ENCODE assay signal across 8 cellular contexts in the genomic region with DNA sequence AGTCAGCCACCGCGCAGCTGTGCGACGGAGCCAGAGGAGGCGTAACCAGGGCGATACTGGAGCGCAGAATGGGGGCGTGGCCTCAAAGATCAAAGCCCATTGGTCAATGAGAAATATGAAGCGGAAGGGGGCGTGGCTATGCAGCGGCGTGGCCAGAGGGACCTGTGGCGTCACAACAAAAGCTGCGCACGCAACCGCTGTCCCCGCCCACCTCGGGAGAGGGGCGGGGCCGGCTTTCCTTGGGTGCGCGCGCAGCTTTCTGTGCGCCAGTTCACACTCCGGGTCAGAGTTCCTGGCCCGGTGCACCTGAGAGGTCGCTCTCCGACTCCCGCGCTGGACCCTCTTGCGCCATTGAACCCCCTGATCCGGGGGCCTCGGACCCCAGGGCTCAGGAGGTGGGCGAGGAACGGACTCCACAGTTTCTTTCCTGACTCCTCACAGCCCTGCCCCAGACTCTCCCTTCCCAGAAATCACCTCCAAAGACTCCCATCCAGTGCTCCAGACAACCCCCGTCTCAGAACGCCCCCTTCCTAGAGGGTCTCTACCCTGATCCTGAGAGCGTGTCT. TPM values are rescaled to one million over a fixed set of nuclear protein-coding genes. Genes with fewer than 3 reads are reported as not detected.
A peak's percentile ranks its signal among the peaks of the same experiment; 100 is the strongest.
DNase-seq lines count a peak whose midpoint lies in the region; ATAC-seq and TF ChIP-seq lines count a peak whose summit lies in the region.

TSS of gene SWI5 (plus strand) at position 269 of the 566 bp plus-strand sequence.

- H3F3A ChIP-seq in PC-9 (ENCODE audit: insufficient read depth, low read depth) = peaks cover 24% of the 10 kb centered on the region

- in situ Hi-C loops in KBM-7 (cut with MboI; ENCODE audit: low pct_unique_long_range_greater_than_20kb, low sequenced_read_pairs) = no loop called here

- CTCF ChIA-PET in PC-9 (lab: Charles Lee) = no interaction called here

- H3K4me1 ChIP-seq in PC-9 (replicated peaks; ENCODE audit: insufficient read depth) (peaks cover 36% of the 10 kb centered on the region), mucosa of rectum (ENCODE audit: control insufficient read depth in 2 of 2, insufficient read depth in 2 of 2, low read length in 2 of 2) (peaks cover 9 to 18% of the 10 kb centered on the region in 2 donors)

- no peaks in the 10 kb centered on the region for H3K9me2 ChIP-seq in PC-9 (ENCODE audit: insufficient read depth)

- H3K27me3 ChIP-seq in PC-9 (ENCODE audit: insufficient read depth, low read depth) = no peaks in the 10 kb centered on the region
- no peaks in the 10 kb centered on the region for H3K27me3 ChIP-seq in mucosa of rectum (ENCODE audit: control insufficient read depth in 2 of 2, insufficient read depth in 2 of 2, low read length in 2 of 2)

- H3K9me3 ChIP-seq in PC-9 (ENCODE audit: insufficient read depth, low read depth) = no peaks in the 10 kb centered on the region
- H3K9me3 ChIP-seq in mucosa of rectum (ENCODE audit: control insufficient read depth in 2 of 2, low read length in 2 of 2) = no peaks in the 10 kb centered on the region

- H3K79me2 ChIP-seq in PC-9 (ENCODE audit: low read depth) = peaks cover 54% of the 10 kb centered on the region

- H3K27ac ChIP-seq in PC-9 (peak within 1 kb of the TSS; percentile 51; the same call in 1 of the 2 replicates), mucosa of rectum (ENCODE audit: low read depth in 2 of 2, low read length in 2 of 2) (peak within 1 kb of the TSS; percentile 77 to 83)

- H3K9ac ChIP-seq in mucosa of rectum (ENCODE audit: low read depth in 1 of 2, low read length in 2 of 2) = peak within 1 kb of the TSS; percentile 92 to 96

- no TSS peak for BruUV-seq in PC-9 (replicated peaks; lab: Mats Ljungman, UMichigan)

- DNase-seq in DMS53 treated with DMSO at 0.1 percent for 48 hours (lab: John Stamatoyannopoulos, UW; ENCODE audit: unreplicated experiment) (peak; percentile 98), KBM-7 (peak; percentile 99), PC-9 (peak; percentile 95 to 100), epithelial cell of proximal tubule (ENCODE audit: low read depth) (peak; percentile 79)
- DNase-seq in activated T-cell treated with anti-CD3 and anti-CD28 coated beads, Interleukin-2, amount 50 U/mL, for 1 hour = peak; percentile 99
- peak; percentile 99 to 100 for DNase-seq in stimulated activated CD8-positive, alpha-beta memory T cell treated with anti-CD3 and anti-CD28 coated beads, Interleukin-4, amount 100 ng/mL, for 4 hours (ENCODE audit: low read depth in 2 of 2, low spot score in 1 of 2)

- no peak for TF ChIP-seq CTCF in PC-9 (conservative IDR thresholded peaks at IDR 0.05)
- TF ChIP-seq CTCF in epithelial cell of proximal tubule (conservative IDR thresholded peaks at IDR 0.05; ENCODE audit: low read depth, low read length) = no peak

- H3K4me3 ChIP-seq in PC-9 (peak within 1 kb of the TSS; percentile 65), epithelial cell of proximal tubule (ENCODE audit: low read depth, low read length) (peak within 1 kb of the TSS; percentile 100), mucosa of rectum (ENCODE audit: low read length in 2 of 2) (peak within 1 kb of the TSS; percentile 83 to 94)

- H4K20me1 ChIP-seq in PC-9 (ENCODE audit: insufficient read depth) = no peaks in the 10 kb centered on the region

- H3K36me3 ChIP-seq in PC-9 (ENCODE audit: low read depth) (peaks cover 13% of the 10 kb centered on the region; the same call in 1 of the 2 replicates), mucosa of rectum (ENCODE audit: control insufficient read depth in 2 of 2, insufficient read depth in 2 of 2, low read length in 2 of 2) (peaks cover 19 to 20% of the 10 kb centered on the region in 2 donors)

- POLR2A ChIA-PET in PC-9 (lab: Charles Lee; ENCODE audit: unreplicated experiment) = interaction anchor here (0.5 to 0.8 kb wide), 11 partner anchors 18 to 1058 kb away, joined by 3 to 11 read pairs (median 3); no protein-coding TSS in a partner anchor

- peak within 1 kb of the TSS; percentile 86 for H3K4me2 ChIP-seq in PC-9

- H2AFZ ChIP-seq in PC-9 = peak within 1 kb of the TSS; percentile 84

- intact Hi-C loops in PC-9 (cut with micrococcal nuclease; ENCODE audit: unreplicated experiment) = loop anchor here (2.0 to 5.0 kb wide), 3 partner anchors 47 to 149 kb away; partner anchors contain the start of genes COQ4, PTGES2, SLC27A4 and TRUB2

- peak; percentile 92 for ATAC-seq in GM21723 (IDR thresholded peaks at IDR 0.05; ENCODE audit: unreplicated experiment)

RNA-seq across cellular contexts. Expression of gene SWI5, which starts in this region (rescaled TPM):
- total RNA-seq in PC-9 (2021) (70.4 and 86.0 TPM in 2 replicates), epithelial cell of proximal tubule (25.3 and 37.4 TPM in 2 replicates)

Comparison
In these comparisons a context has a peak if more than half of its experiments do, and no peak if none do; other contexts are left out.
1. Peak in every context shown above with its lines: DNase-seq, ATAC-seq, H3K4me3 ChIP-seq and H3K27ac ChIP-seq.